In the genomic region with DNA sequence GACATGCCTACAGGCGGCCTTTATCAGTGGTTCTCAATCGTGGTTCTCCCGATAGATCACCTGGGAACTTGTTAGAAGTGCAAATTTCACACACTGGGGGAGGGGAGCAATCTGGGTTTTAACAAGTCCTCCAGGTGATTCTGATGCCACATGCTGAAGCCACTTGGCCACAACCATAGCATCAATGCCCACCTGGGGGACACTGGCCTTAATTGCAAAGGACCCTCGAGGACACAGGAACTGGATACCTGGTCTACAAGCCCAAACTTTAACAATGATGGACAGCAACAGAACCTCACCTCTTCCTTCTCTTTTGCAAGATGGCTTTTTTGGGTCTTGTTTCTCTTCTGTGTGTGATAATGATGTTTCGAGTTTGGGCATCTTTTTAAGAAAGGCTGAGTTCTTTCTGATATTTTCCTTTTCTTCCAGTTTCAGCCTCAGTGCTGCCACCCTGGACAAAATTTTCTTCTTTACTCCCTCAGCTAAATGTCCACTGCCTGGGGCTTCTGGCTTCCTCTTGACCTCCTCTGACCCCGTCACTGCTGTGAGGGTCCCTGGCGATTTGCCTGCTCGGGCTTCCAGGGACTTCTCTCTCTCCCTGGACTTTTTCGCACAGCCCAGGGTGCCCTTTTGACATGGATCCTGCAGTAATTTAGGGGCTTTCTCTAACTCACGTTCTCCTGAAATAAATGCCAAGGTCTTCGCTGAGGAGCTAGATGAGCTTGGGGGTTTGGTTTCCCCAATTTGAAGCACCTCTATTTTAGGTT, we compare ENCODE assay signal across 16 cellular contexts.
DNase-seq lines count a peak whose midpoint lies in the region; ATAC-seq lines count a peak whose summit lies in the region.
"Had no signal": no experiment of that assay in that cellular context is flagged by ENCODE, and none has a peak within 500 bp of the region (broad histone marks: within the 10 kb centered on the region; RNA-seq: fewer than 3 reads in every experiment).

No MANE protein-coding gene starts in this region.

- H4K12ac ChIP-seq in trophoblast cell (ENCODE audit: low read depth, low read length) = no peak overlapping the region

- H3K4me1 ChIP-seq in trophoblast cell (ENCODE audit: control insufficient read depth in 1 of 2, insufficient read depth in 2 of 2, low read length in 2 of 2) = peaks cover 18 to 33% of the 10 kb centered on the region in 2 experiments
- no peaks in the 10 kb centered on the region for H3K4me1 ChIP-seq in naive thymus-derived CD4-positive, alpha-beta T cell (ENCODE audit: control insufficient read depth in 2 of 2, insufficient read depth in 2 of 2, low read length in 2 of 2)
- H3K4me1 ChIP-seq: prostate gland had no signal

- POLR2A ChIA-PET in activated CD4-positive, alpha-beta memory T cell treated with anti-CD3 and anti-CD28 coated beads for 36 hours (lab: Charles Lee) = no interaction called here
- POLR2A ChIA-PET in activated CD4-positive, alpha-beta memory T cell treated with anti-CD3 and anti-CD28 coated beads, Interleukin-2, amount 10 ng/mL, durations not matched to agents 7 days and 5 days (lab: Charles Lee) = no interaction called here
- POLR2A ChIA-PET in naive thymus-derived CD4-positive, alpha-beta T cell (lab: Charles Lee) = no interaction called here

- H3K27ac Mint-ChIP-seq in activated CD4-positive, alpha-beta memory T cell treated with anti-CD3 and anti-CD28 coated beads for 36 hours = peak overlapping the region; percentile 64
- H3K27ac Mint-ChIP-seq in activated CD4-positive, alpha-beta memory T cell treated with anti-CD3 and anti-CD28 coated beads, Interleukin-2, amount 10 ng/mL, durations not matched to agents 7 days and 5 days = no peak overlapping the region
- H3K27ac Mint-ChIP-seq in naive thymus-derived CD4-positive, alpha-beta T cell = no peak overlapping the region

- intact Hi-C loops in activated CD4-positive, alpha-beta memory T cell treated with anti-CD3 and anti-CD28 coated beads for 36 hours (cut with micrococcal nuclease) = loop anchor here (1.0 kb wide), 1 partner anchor 11 kb away; no protein-coding TSS in a partner anchor
- intact Hi-C loops in naive thymus-derived CD4-positive, alpha-beta T cell (cut with micrococcal nuclease) = no loop called here

- no peaks in the 10 kb centered on the region for H3K27me3 ChIP-seq in trophoblast cell (ENCODE audit: insufficient read depth, low read length)
- H3K27me3 ChIP-seq in naive thymus-derived CD4-positive, alpha-beta T cell (ENCODE audit: control insufficient read depth in 2 of 2, insufficient read depth in 2 of 2, low read length in 2 of 2) = no peaks in the 10 kb centered on the region

- no peak overlapping the region for H4K91ac ChIP-seq in trophoblast cell (ENCODE audit: low read depth, low read length)

- no peak overlapping the region for H3K9ac ChIP-seq in trophoblast cell (ENCODE audit: low read length)

- no peak overlapping the region for H3K4me3 Mint-ChIP-seq in activated CD4-positive, alpha-beta memory T cell treated with anti-CD3 and anti-CD28 coated beads for 36 hours
- H3K4me3 Mint-ChIP-seq in activated CD4-positive, alpha-beta memory T cell treated with anti-CD3 and anti-CD28 coated beads, Interleukin-2, amount 10 ng/mL, durations not matched to agents 7 days and 5 days = no peak overlapping the region
- H3K4me3 Mint-ChIP-seq in naive thymus-derived CD4-positive, alpha-beta T cell = no peak overlapping the region

- H3K4me2 ChIP-seq in trophoblast cell (ENCODE audit: low read length) = no peak overlapping the region

- CTCF ChIA-PET in activated CD4-positive, alpha-beta memory T cell treated with anti-CD3 and anti-CD28 coated beads for 36 hours (lab: Charles Lee) = interaction anchor here (0.7 to 18.8 kb wide), 2 partner anchors 136 to 231 kb away, joined by 3 to 442 read pairs; a partner anchor contains a TSS
- CTCF ChIA-PET in activated CD4-positive, alpha-beta memory T cell treated with anti-CD3 and anti-CD28 coated beads, Interleukin-2, amount 10 ng/mL, durations not matched to agents 7 days and 5 days (lab: Charles Lee) = interaction anchor here (8.9 kb wide), 1 partner anchor 231 kb away, joined by 216 read pairs; no protein-coding TSS in a partner anchor
- CTCF ChIA-PET in naive thymus-derived CD4-positive, alpha-beta T cell (lab: Charles Lee) = interaction anchor here (0.8 to 4.2 kb wide), 2 partner anchors 227 to 229 kb away, joined by 3 to 28 read pairs; no protein-coding TSS in a partner anchor

- no peak overlapping the region for H3K23ac ChIP-seq in trophoblast cell (ENCODE audit: low read length)

- peaks cover 1% of the 10 kb centered on the region for H3K36me3 Mint-ChIP-seq in activated CD4-positive, alpha-beta memory T cell treated with anti-CD3 and anti-CD28 coated beads for 36 hours
- no peaks in the 10 kb centered on the region for H3K36me3 Mint-ChIP-seq in activated CD4-positive, alpha-beta memory T cell treated with anti-CD3 and anti-CD28 coated beads, Interleukin-2, amount 10 ng/mL, durations not matched to agents 7 days and 5 days (ENCODE audit: low read depth)
- H3K36me3 Mint-ChIP-seq in naive thymus-derived CD4-positive, alpha-beta T cell = no peaks in the 10 kb centered on the region

- peaks cover 11% of the 10 kb centered on the region for H3K27me3 Mint-ChIP-seq in activated CD4-positive, alpha-beta memory T cell treated with anti-CD3 and anti-CD28 coated beads for 36 hours
- peaks cover 17% of the 10 kb centered on the region for H3K27me3 Mint-ChIP-seq in activated CD4-positive, alpha-beta memory T cell treated with anti-CD3 and anti-CD28 coated beads, Interleukin-2, amount 10 ng/mL, durations not matched to agents 7 days and 5 days
- peaks cover 0 to 38% (median 0%) of the 10 kb centered on the region in 5 donors for H3K27me3 Mint-ChIP-seq in naive thymus-derived CD4-positive, alpha-beta T cell

- H3K9me3 Mint-ChIP-seq in activated CD4-positive, alpha-beta memory T cell treated with anti-CD3 and anti-CD28 coated beads for 36 hours = no peaks in the 10 kb centered on the region
- H3K9me3 Mint-ChIP-seq in activated CD4-positive, alpha-beta memory T cell treated with anti-CD3 and anti-CD28 coated beads, Interleukin-2, amount 10 ng/mL, durations not matched to agents 7 days and 5 days = no peaks in the 10 kb centered on the region
- no peaks in the 10 kb centered on the region for H3K9me3 Mint-ChIP-seq in naive thymus-derived CD4-positive, alpha-beta T cell

- H2BK12ac ChIP-seq in trophoblast cell (ENCODE audit: low read length) = peak overlapping the region; percentile 32

- no CpG with 5 or more reads among the region's 11 CpGs for WGBS in trophoblast cell (ENCODE audit: extremely low coverage, insufficient coverage, insufficient read length)

- H3K4me3 ChIP-seq in trophoblast cell (ENCODE audit: low read depth, low read length) = no peak overlapping the region
- no peak overlapping the region for H3K4me3 ChIP-seq in naive thymus-derived CD4-positive, alpha-beta T cell (ENCODE audit: low read length)
- H3K4me3 ChIP-seq: prostate gland had no signal

- H3K27ac ChIP-seq in trophoblast cell (ENCODE audit: low read depth, low read length) = no peak overlapping the region
- no peak overlapping the region for H3K27ac ChIP-seq in naive thymus-derived CD4-positive, alpha-beta T cell (ENCODE audit: low read depth, low read length)
- H3K27ac ChIP-seq: prostate gland had no signal

- peak; percentile 16 for ATAC-seq in GM21717 (IDR thresholded peaks at IDR 0.05; ENCODE audit: unreplicated experiment)
- peak; percentile 9 for ATAC-seq in HG03280 (IDR thresholded peaks at IDR 0.05; ENCODE audit: unreplicated experiment)
- ATAC-seq in naive thymus-derived CD4-positive, alpha-beta T cell = no peak
- ATAC-seq: left ventricle myocardium superior had no signal

- peaks cover 9% of the 10 kb centered on the region for H3K79me1 ChIP-seq in trophoblast cell (ENCODE audit: low read length)

- peaks cover 36% of the 10 kb centered on the region for H3K4me1 Mint-ChIP-seq in activated CD4-positive, alpha-beta memory T cell treated with anti-CD3 and anti-CD28 coated beads for 36 hours (ENCODE audit: low read depth)
- H3K4me1 Mint-ChIP-seq in activated CD4-positive, alpha-beta memory T cell treated with anti-CD3 and anti-CD28 coated beads, Interleukin-2, amount 10 ng/mL, durations not matched to agents 7 days and 5 days = peaks cover 15% of the 10 kb centered on the region
- H3K4me1 Mint-ChIP-seq in naive thymus-derived CD4-positive, alpha-beta T cell = peaks cover 9 to 34% (median 18%) of the 10 kb centered on the region in 7 donors

- no peak overlapping the region for H3K14ac ChIP-seq in trophoblast cell (ENCODE audit: low read length)

- H3K18ac ChIP-seq in trophoblast cell (ENCODE audit: low read length) = no peak overlapping the region

- no peak overlapping the region for H2AK5ac ChIP-seq in trophoblast cell (ENCODE audit: low read length)

- H3K4ac ChIP-seq in trophoblast cell (ENCODE audit: low read depth, low read length) = no peak overlapping the region

- H3K79me2 ChIP-seq in trophoblast cell (ENCODE audit: control insufficient read depth, insufficient read depth, low read length, poor library complexity) = no peaks in the 10 kb centered on the region

- no peaks in the 10 kb centered on the region for H3K9me3 ChIP-seq in trophoblast cell (ENCODE audit: insufficient read depth, low read depth, low read length)
- no peaks in the 10 kb centered on the region for H3K9me3 ChIP-seq in naive thymus-derived CD4-positive, alpha-beta T cell (ENCODE audit: control insufficient read depth in 2 of 3, low read length in 3 of 3)
- H3K9me3 ChIP-seq: prostate gland had no signal

- no peak overlapping the region for H2BK5ac ChIP-seq in trophoblast cell (ENCODE audit: low read depth, low read length, poor library complexity)

- no peak overlapping the region for H4K8ac ChIP-seq in trophoblast cell (ENCODE audit: low read depth, low read length)

- H3K36me3 ChIP-seq in trophoblast cell (ENCODE audit: control insufficient read depth in 1 of 2, insufficient read depth in 2 of 2, low read length in 2 of 2) = no peaks in the 10 kb centered on the region
- no peaks in the 10 kb centered on the region for H3K36me3 ChIP-seq in naive thymus-derived CD4-positive, alpha-beta T cell (ENCODE audit: control insufficient read depth in 2 of 3, insufficient read depth in 3 of 3, low read length in 3 of 3)
- H3K36me3 ChIP-seq: prostate gland had no signal

- no peak overlapping the region for H2BK120ac ChIP-seq in trophoblast cell (ENCODE audit: insufficient read depth, low read length, poor library complexity)

- H2AFZ ChIP-seq in trophoblast cell (ENCODE audit: insufficient read depth, low read length, poor library complexity) = no peak overlapping the region

- no peak for DNase-seq in activated CD4-positive, alpha-beta memory T cell treated with anti-CD3 and anti-CD28 coated beads for 36 hours
- no peak for DNase-seq in activated CD4-positive, alpha-beta memory T cell treated with anti-CD3 and anti-CD28 coated beads, Interleukin-2, amount 10 ng/mL, durations not matched to agents 7 days and 5 days
- DNase-seq in trophoblast cell = no peak
- no peak for DNase-seq in NCI-H146 treated with DMSO at 0.1 percent for 48 hours (lab: John Stamatoyannopoulos, UW; ENCODE audit: unreplicated experiment)
- DNase-seq in NCI-H1105 treated with DMSO at 0.1 percent for 48 hours (lab: John Stamatoyannopoulos, UW) = no peak
- no peak for DNase-seq in naive thymus-derived CD4-positive, alpha-beta T cell
- DNase-seq: 8988T; activated CD8-positive, alpha-beta memory T cell treated with anti-CD3 and anti-CD28 coated beads for 24 hours; effector CD8-positive, alpha-beta T cell; glutamatergic neuron; left ventricle myocardium superior; NCI-H187 treated with DMSO at 0.1 percent for 48 hours; SW 1271 had no signal
